In the genomic region with DNA sequence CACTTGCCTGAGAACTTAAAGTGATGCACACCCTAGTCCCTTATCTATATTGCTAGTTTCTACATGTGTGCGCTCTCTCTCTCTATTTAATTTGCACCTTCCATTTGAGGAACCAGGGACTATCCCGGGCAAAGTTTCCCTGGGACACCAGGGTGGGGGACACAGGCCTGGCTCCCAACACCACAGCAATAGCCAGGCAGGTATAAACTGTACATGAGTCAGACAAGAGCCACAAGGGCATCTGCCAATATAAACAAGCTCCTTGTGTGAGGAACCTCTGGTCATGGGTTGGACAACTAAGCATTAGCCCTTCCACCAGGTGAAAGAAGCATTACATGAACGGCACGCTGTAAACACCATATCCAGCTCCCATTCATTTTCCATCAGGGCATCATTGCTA, we compare ENCODE assay signal across 21 cellular contexts.
"Had no signal": no experiment of that assay in that cellular context is flagged by ENCODE, and none has a peak within 500 bp of the region (broad histone marks: within the 10 kb centered on the region; RNA-seq: fewer than 3 reads in every experiment).

No MANE protein-coding gene starts in this region.

- H3K36me3 ChIP-seq: esophagus squamous epithelium, gastroesophageal sphincter, left ventricle myocardium inferior, right atrium auricular region, sigmoid colon, tibial nerve had no signal

- DNase-seq: dermis blood vessel endothelial cell; esophagus squamous epithelium; foreskin fibroblast; glutamatergic neuron; immature natural killer cell; left ventricle myocardium inferior; mesendoderm; natural killer cell; posterior cingulate gyrus; sigmoid colon; stimulated activated CD4-positive, alpha-beta T cell treated with anti-CD3 and anti-CD28 coated beads, Interleukin-2, amount 100 ng/mL, for 24 hours; stimulated activated CD4-positive, alpha-beta T cell treated with anti-CD3 and anti-CD28 coated beads, Interleukin-4, amount 100 ng/mL, for 4 hours; stimulated activated naive B cell treated with anti-CD40 and anti-IgM and Interleukin-4, amounts not matched to agents 10 μg/mL and 1 μg/mL and 100 μg/mL, for 72 hours; stimulated activated naive CD8-positive, alpha-beta T cell treated with anti-CD3 and anti-CD28 coated beads, Interleukin-15, amount 100 ng/mL, for 72 hours; testis had no signal

- H3K27ac Mint-ChIP-seq: immature natural killer cell; natural killer cell; stimulated activated naive B cell treated with anti-CD40 and anti-IgM and Interleukin-4, amounts not matched to agents 10 μg/mL and 1 μg/mL and 100 μg/mL, for 72 hours; stimulated activated naive CD8-positive, alpha-beta T cell treated with anti-CD3 and anti-CD28 coated beads, Interleukin-15, amount 100 ng/mL, for 72 hours had no signal

- H3K4me1 Mint-ChIP-seq: immature natural killer cell; natural killer cell; stimulated activated naive CD8-positive, alpha-beta T cell treated with anti-CD3 and anti-CD28 coated beads, Interleukin-15, amount 100 ng/mL, for 72 hours had no signal

- H3K9me3 ChIP-seq: esophagus squamous epithelium, gastroesophageal sphincter, left ventricle myocardium inferior, right atrium auricular region, sigmoid colon, testis, tibial nerve had no signal

- H3K36me3 Mint-ChIP-seq: immature natural killer cell; natural killer cell; stimulated activated naive B cell treated with anti-CD40 and anti-IgM and Interleukin-4, amounts not matched to agents 10 μg/mL and 1 μg/mL and 100 μg/mL, for 72 hours had no signal

- H3K4me1 ChIP-seq: esophagus squamous epithelium, left ventricle myocardium inferior, right atrium auricular region, testis, tibial nerve had no signal

- H3K9me3 Mint-ChIP-seq: natural killer cell had no signal

- ATAC-seq: gastroesophageal sphincter; natural killer cell; stimulated activated naive B cell treated with anti-CD40 and anti-IgM and Interleukin-4, amounts not matched to agents 10 μg/mL and 1 μg/mL and 100 μg/mL, for 72 hours; stimulated activated naive CD8-positive, alpha-beta T cell treated with anti-CD3 and anti-CD28 coated beads, Interleukin-15, amount 100 ng/mL, for 72 hours had no signal

- H3K27me3 ChIP-seq: esophagus squamous epithelium, gastroesophageal sphincter, right atrium auricular region, sigmoid colon, testis, tibial nerve had no signal

- H3K4me3 Mint-ChIP-seq: immature natural killer cell; natural killer cell; neural crest cell; stimulated activated naive B cell treated with anti-CD40 and anti-IgM and Interleukin-4, amounts not matched to agents 10 μg/mL and 1 μg/mL and 100 μg/mL, for 72 hours; stimulated activated naive CD8-positive, alpha-beta T cell treated with anti-CD3 and anti-CD28 coated beads, Interleukin-15, amount 100 ng/mL, for 72 hours had no signal

- H3K4me3 ChIP-seq: esophagus squamous epithelium, gastroesophageal sphincter, left ventricle myocardium inferior, lung, right atrium auricular region, sigmoid colon, skin epidermis, testis, tibial nerve had no signal

- H3K27ac ChIP-seq: esophagus squamous epithelium, gastroesophageal sphincter, left ventricle myocardium inferior, right atrium auricular region, sigmoid colon, skin epidermis, testis, tibial nerve had no signal
